In the genomic region with DNA sequence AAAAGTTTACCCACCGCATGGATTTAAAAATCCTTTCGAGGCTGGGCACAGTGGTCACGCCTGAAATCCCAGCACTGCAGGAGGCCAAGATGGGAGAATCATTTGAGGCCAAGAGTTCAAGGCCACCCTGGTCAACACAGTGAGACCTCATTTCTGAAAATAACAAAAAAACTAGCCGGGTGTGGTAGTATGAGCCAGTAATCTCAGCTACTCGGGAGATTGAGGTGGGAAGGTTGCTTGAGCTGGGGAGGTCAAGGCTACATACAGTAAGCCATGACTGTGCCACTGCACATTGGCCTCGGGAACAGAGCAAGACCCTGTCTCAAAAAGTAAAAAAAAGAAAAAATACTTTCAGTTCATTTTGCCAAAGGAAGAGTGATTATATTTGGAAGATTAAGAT, we compare ENCODE assay signal across 17 cellular contexts. TPM values are rescaled to one million over a fixed set of nuclear protein-coding genes. Genes with fewer than 3 reads are reported as not detected.
A peak's percentile ranks its signal among the peaks of the same experiment; 100 is the strongest.
DNase-seq lines count a peak whose midpoint lies in the region; ATAC-seq and TF ChIP-seq lines count a peak whose summit lies in the region.
"Had no signal": no experiment of that assay in that cellular context is flagged by ENCODE, and none has a peak within 500 bp of the region (broad histone marks: within the 10 kb centered on the region; RNA-seq: fewer than 3 reads in every experiment).

No MANE protein-coding gene starts in this region.

- H3K27me3 Mint-ChIP-seq in CD14-positive monocyte (ENCODE audit: low read depth in 3 of 3) (no peaks in the 10 kb centered on the region), neural crest cell (ENCODE audit: low read depth) (no peaks in the 10 kb centered on the region)
- no peaks in the 10 kb centered on the region for H3K27me3 Mint-ChIP-seq in activated T-helper 2 cell treated with anti-CD3 and anti-CD28 coated beads, Interferon-gamma antibody, Interleukin-2, Interleukin-4, amounts not matched to agents 10 μg/mL and 5 μg/mL and 100 μg/mL, durations not matched to agents 14 hours and 24 hours and 36 hours (ENCODE audit: low read depth)

- intact Hi-C loops in CD14-positive monocyte (cut with micrococcal nuclease) = loop anchor here in 1 of 2 donors (5.0 kb wide), 1 partner anchor 37 kb away; no protein-coding TSS in a partner anchor
- intact Hi-C loops in activated T-helper 2 cell treated with anti-CD3 and anti-CD28 coated beads, Interferon-gamma antibody, Interleukin-2, Interleukin-4, amounts not matched to agents 10 μg/mL and 5 μg/mL and 100 μg/mL, durations not matched to agents 14 hours and 24 hours and 36 hours (cut with micrococcal nuclease) = no loop called here

- H3K9me3 ChIP-seq in DND-41 (ENCODE audit: insufficient read depth, low read length, severe bottlenecking) = no peaks in the 10 kb centered on the region
- H3K9me3 ChIP-seq: esophagus muscularis mucosa had no signal

- H3K4me3 Mint-ChIP-seq in CD14-positive monocyte = no peak overlapping the region
- peak overlapping the region; percentile 8 for H3K4me3 Mint-ChIP-seq in activated T-helper 2 cell treated with anti-CD3 and anti-CD28 coated beads, Interferon-gamma antibody, Interleukin-2, Interleukin-4, amounts not matched to agents 10 μg/mL and 5 μg/mL and 100 μg/mL, durations not matched to agents 14 hours and 24 hours and 36 hours (ENCODE audit: low read depth)
- no peak overlapping the region for H3K4me3 Mint-ChIP-seq in neural crest cell
- H3K4me3 Mint-ChIP-seq: neural progenitor cell had no signal

- H4K20me1 ChIP-seq in DND-41 (ENCODE audit: insufficient read depth, low read length) = peaks cover 45% of the 10 kb centered on the region

- no peak overlapping the region for H2AFZ ChIP-seq in DND-41 (ENCODE audit: low read depth, low read length)
- H2AFZ ChIP-seq: neural progenitor cell had no signal

- TF ChIP-seq CTCF in CD14-positive monocyte (IDR thresholded peaks at IDR 0.05) = no peak
- no peak for TF ChIP-seq CTCF in DND-41 (IDR thresholded peaks at IDR 0.05; ENCODE audit: borderline replicate concordance, extremely low read depth, low read length, poor library complexity, severe bottlenecking)
- TF ChIP-seq CTCF in neural crest cell (conservative IDR thresholded peaks at IDR 0.05) = no peak

- DNase-seq in CD14-positive monocyte (ENCODE audit: low spot score) (no peak), DND-41 (no peak), neural crest cell (ENCODE audit: low read depth, low spot score) (no peak), HUDEP-2 (lab: John Stamatoyannopoulos, UW; ENCODE audit: unreplicated experiment in 76 of 76) (no peak), NCI-H187 treated with DMSO at 0.1 percent for 48 hours (lab: John Stamatoyannopoulos, UW) (no peak)
- no peak for DNase-seq in activated T-helper 2 cell treated with anti-CD3 and anti-CD28 coated beads, Interferon-gamma antibody, Interleukin-2, Interleukin-4, amounts not matched to agents 10 μg/mL and 5 μg/mL and 100 μg/mL, durations not matched to agents 14 hours and 24 hours and 36 hours (ENCODE audit: low spot score)
- DNase-seq: activated CD8-positive, alpha-beta memory T cell treated with anti-CD3 and anti-CD28 coated beads for 24 hours; AML-193; DMS 273 treated with DMSO at 0.1 percent for 48 hours; head of caudate nucleus; NCI-H1930; NCI-H510A; retina had no signal

- H3K27me3 ChIP-seq in DND-41 (ENCODE audit: insufficient read depth, low read length, poor library complexity) = no peaks in the 10 kb centered on the region
- H3K27me3 ChIP-seq: esophagus muscularis mucosa, neural progenitor cell, SJSA1 had no signal

- H3K27ac Mint-ChIP-seq in CD14-positive monocyte (peak overlapping the region in 5 of 7 donors; percentile 37 to 78 (median 72)), neural crest cell (ENCODE audit: unreplicated experiment) (peak overlapping the region; percentile 24)
- H3K27ac Mint-ChIP-seq in activated T-helper 2 cell treated with anti-CD3 and anti-CD28 coated beads, Interferon-gamma antibody, Interleukin-2, Interleukin-4, amounts not matched to agents 10 μg/mL and 5 μg/mL and 100 μg/mL, durations not matched to agents 14 hours and 24 hours and 36 hours = peak overlapping the region; percentile 60
- H3K27ac Mint-ChIP-seq: neural progenitor cell had no signal

- H3K4me1 Mint-ChIP-seq in CD14-positive monocyte = peaks cover 49% of the 10 kb centered on the region
- peaks cover 69% of the 10 kb centered on the region for H3K4me1 Mint-ChIP-seq in activated T-helper 2 cell treated with anti-CD3 and anti-CD28 coated beads, Interferon-gamma antibody, Interleukin-2, Interleukin-4, amounts not matched to agents 10 μg/mL and 5 μg/mL and 100 μg/mL, durations not matched to agents 14 hours and 24 hours and 36 hours (ENCODE audit: low read depth)
- peaks cover 12% of the 10 kb centered on the region for H3K4me1 Mint-ChIP-seq in neural crest cell

- H3K27ac ChIP-seq in DND-41 (ENCODE audit: low read length) = peak overlapping the region; percentile 11; the same call in 1 of the 2 replicates
- H3K27ac ChIP-seq: neural progenitor cell, SJSA1 had no signal

- H3K79me2 ChIP-seq in DND-41 (ENCODE audit: insufficient read depth, low read length) = peaks cover 100% of the 10 kb centered on the region

- no peak overlapping the region for H3K4me2 ChIP-seq in DND-41 (ENCODE audit: insufficient read depth, low read length)
- H3K4me2 ChIP-seq: neural progenitor cell had no signal

- H3K9me3 Mint-ChIP-seq in CD14-positive monocyte (no peaks in the 10 kb centered on the region), neural crest cell (no peaks in the 10 kb centered on the region)
- H3K9me3 Mint-ChIP-seq in activated T-helper 2 cell treated with anti-CD3 and anti-CD28 coated beads, Interferon-gamma antibody, Interleukin-2, Interleukin-4, amounts not matched to agents 10 μg/mL and 5 μg/mL and 100 μg/mL, durations not matched to agents 14 hours and 24 hours and 36 hours = no peaks in the 10 kb centered on the region
- H3K9me3 Mint-ChIP-seq: neural progenitor cell had no signal

- H3K9ac ChIP-seq in DND-41 (ENCODE audit: low read depth, low read length) = no peak overlapping the region
- H3K9ac ChIP-seq: neural progenitor cell had no signal

- H3K36me3 Mint-ChIP-seq in CD14-positive monocyte (peaks cover 62 to 66% of the 10 kb centered on the region in 2 donors), neural crest cell (ENCODE audit: low read depth) (peaks cover 10% of the 10 kb centered on the region)
- H3K36me3 Mint-ChIP-seq in activated T-helper 2 cell treated with anti-CD3 and anti-CD28 coated beads, Interferon-gamma antibody, Interleukin-2, Interleukin-4, amounts not matched to agents 10 μg/mL and 5 μg/mL and 100 μg/mL, durations not matched to agents 14 hours and 24 hours and 36 hours (ENCODE audit: low read depth) = peaks cover 75% of the 10 kb centered on the region

- no peak overlapping the region for H3K4me3 ChIP-seq in DND-41 (ENCODE audit: low read depth in 1 of 2, low read length in 2 of 2)
- H3K4me3 ChIP-seq: esophagus muscularis mucosa, neural progenitor cell, SJSA1 had no signal

- H3K36me3 ChIP-seq in DND-41 (ENCODE audit: insufficient read depth, low read length) = peaks cover 85% of the 10 kb centered on the region
- H3K36me3 ChIP-seq: neural progenitor cell had no signal

- ATAC-seq in DND-41 (ENCODE audit: insufficient read depth, low read depth) = no peak
- no peak for ATAC-seq in GM18498 (IDR thresholded peaks at IDR 0.05; ENCODE audit: unreplicated experiment)

- H3K4me1 ChIP-seq in DND-41 (ENCODE audit: insufficient read depth, low read length) = peaks cover 46% of the 10 kb centered on the region
- H3K4me1 ChIP-seq: neural progenitor cell had no signal

RNA-seq across cellular contexts. Expression of a gene that starts 12.7 kb away (rescaled TPM):
- 10 to 100 TPM; 40.3 to 49.3 TPM for polyA plus RNA-seq in CD14-positive monocyte
- 63.8 and 68.7 TPM in 2 replicates for total RNA-seq in activated T-helper 2 cell treated with anti-CD3 and anti-CD28 coated beads, Interferon-gamma antibody, Interleukin-2, Interleukin-4, amounts not matched to agents 10 μg/mL and 5 μg/mL and 100 μg/mL, durations not matched to agents 14 hours and 24 hours and 36 hours
- 48.1 and 49.9 TPM in 2 replicates for total RNA-seq in neural crest cell
